ENCODE assay signal across 1 cellular context in the genomic region with DNA sequence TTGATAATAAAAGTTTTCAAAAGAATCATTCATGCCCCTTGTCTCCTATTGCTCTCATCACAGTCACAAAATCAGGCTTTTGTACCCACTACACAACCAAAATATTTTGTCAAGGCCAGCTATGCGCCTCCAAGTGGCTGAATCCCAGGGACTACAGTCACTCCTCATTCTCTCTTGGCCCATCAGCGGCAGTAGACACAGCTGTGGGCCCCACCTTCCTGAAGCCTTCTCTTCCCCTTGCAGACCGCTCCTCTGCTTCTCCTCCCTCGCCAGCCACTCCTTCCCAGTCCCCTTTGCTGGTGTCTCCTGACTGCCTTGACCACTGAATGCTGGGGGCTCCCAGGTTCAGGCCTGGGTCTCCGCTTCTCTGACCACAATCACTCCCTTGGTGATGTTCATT.
A peak's percentile ranks its signal among the peaks of the same experiment; 100 is the strongest.
TF ChIP-seq lines count a peak whose summit lies in the region.

No MANE protein-coding gene starts in this region.

TF ChIP-seq in K562, 482 proteins besides CTCF, POLR2A, EP300 and RAD21 (continues in another document):
- TF ChIP-seq ILF3 (IDR thresholded peaks at IDR 0.05; ENCODE audit: borderline replicate concordance) (no peak), ERF (CRISPR knock-in tag; IDR thresholded peaks at IDR 0.05) (0 out of 2 replicates have a peak, but pooled peaks have one; percentile 14), CREM (IDR thresholded peaks at IDR 0.05; ENCODE audit: low read depth) (no peak), ATF1 (CRISPR knock-in tag; IDR thresholded peaks at IDR 0.05) (no peak), ATF1 (tag; IDR thresholded peaks at IDR 0.05) (peak; percentile 11; the same call in 1 of the 2 replicates), ZNF707 (CRISPR knock-in tag; conservative IDR thresholded peaks at IDR 0.05) (no peak), ZNF133 (CRISPR knock-in tag; IDR thresholded peaks at IDR 0.05) (no peak), CBX5 (IDR thresholded peaks at IDR 0.05; ENCODE audit: borderline replicate concordance, low read depth) (no peak), TCF3 (CRISPR knock-in tag; IDR thresholded peaks at IDR 0.05) (peak; percentile 20; the same call in 1 of the 2 replicates), ZNF263 (CRISPR knock-in tag; IDR thresholded peaks at IDR 0.05; ENCODE audit: borderline replicate concordance) (no peak), CREB1 (IDR thresholded peaks at IDR 0.05) (no peak), CREB1 (CRISPR knock-in tag; IDR thresholded peaks at IDR 0.05) (no peak), EP400 (IDR thresholded peaks at IDR 0.05) (0 out of 2 replicates have a peak, but pooled peaks have one; percentile 19), GABPB1 (CRISPR knock-in tag; IDR thresholded peaks at IDR 0.05) (0 out of 2 replicates have a peak, but pooled peaks have one; percentile 4), CBX1 (IDR thresholded peaks at IDR 0.05; ENCODE audit: low read depth) (0 out of 2 replicates have a peak, but pooled peaks have one; percentile 10), SNIP1 (IDR thresholded peaks at IDR 0.05; ENCODE audit: low read depth) (peak; percentile 71; the same call in 1 of the 2 replicates), ZNF76 (CRISPR knock-in tag; IDR thresholded peaks at IDR 0.05; ENCODE audit: borderline replicate concordance) (peak; percentile 38; the same call in 1 of the 2 replicates), OTX1 (CRISPR knock-in tag; IDR thresholded peaks at IDR 0.05) (peak; percentile 70; the same call in 1 of the 2 replicates), RAD51 (IDR thresholded peaks at IDR 0.05; ENCODE audit: borderline replicate concordance, low read depth) (0 out of 2 replicates have a peak, but pooled peaks have one; percentile 7), ZNF584 (CRISPR knock-in tag; IDR thresholded peaks at IDR 0.05; ENCODE audit: low read depth) (0 out of 2 replicates have a peak, but pooled peaks have one; percentile 42), NFIC (IDR thresholded peaks at IDR 0.05) (0 out of 2 replicates have a peak, but pooled peaks have one; percentile 7), SPI1 (IDR thresholded peaks at IDR 0.05; ENCODE audit: borderline replicate concordance, low read depth, low read length) (no peak), SMAD4 (CRISPR knock-in tag; conservative IDR thresholded peaks at IDR 0.05) (peak; percentile 67), STAT5A (IDR thresholded peaks at IDR 0.05; ENCODE audit: borderline replicate concordance, low read length) (no peak), NR1H2 (CRISPR knock-in tag; IDR thresholded peaks at IDR 0.05) (no peak), ZNF766 (CRISPR knock-in tag; conservative IDR thresholded peaks at IDR 0.05) (peak; percentile 53; the same call in 1 of the 2 replicates), HMGN3 (IDR thresholded peaks at IDR 0.05; ENCODE audit: borderline replicate concordance, extremely low read depth, insufficient read length, low read depth, low read length) (no peak), ZNF586 (CRISPR knock-in tag; conservative IDR thresholded peaks at IDR 0.05) (no peak), CSDE1 (IDR thresholded peaks at IDR 0.05) (0 out of 4 replicates have a peak, but pooled peaks of 1 of the 2 experiments have one; percentile 18), DIDO1 (tag; IDR thresholded peaks at IDR 0.05; ENCODE audit: low read depth) (0 out of 2 replicates have a peak, but pooled peaks have one; percentile 23), NFYB (IDR thresholded peaks at IDR 0.05; ENCODE audit: extremely low read depth, insufficient read length) (no peak), DMBX1 (CRISPR knock-in tag; IDR thresholded peaks at IDR 0.05; ENCODE audit: borderline replicate concordance) (peak; percentile 88; the same call in 1 of the 2 replicates), POLR2G (IDR thresholded peaks at IDR 0.05; ENCODE audit: low read depth, low read length) (0 out of 2 replicates have a peak, but pooled peaks have one; percentile 30), CBFB (CRISPR knock-in tag; IDR thresholded peaks at IDR 0.05) (no peak), KLF1 (tag; IDR thresholded peaks at IDR 0.05) (no peak), RBFOX2 (IDR thresholded peaks at IDR 0.05; ENCODE audit: low read depth, low read length) (peak; percentile 53), CXXC5 (CRISPR knock-in tag; IDR thresholded peaks at IDR 0.05) (peak; percentile 34)
- TF ChIP-seq, protein P1, sequence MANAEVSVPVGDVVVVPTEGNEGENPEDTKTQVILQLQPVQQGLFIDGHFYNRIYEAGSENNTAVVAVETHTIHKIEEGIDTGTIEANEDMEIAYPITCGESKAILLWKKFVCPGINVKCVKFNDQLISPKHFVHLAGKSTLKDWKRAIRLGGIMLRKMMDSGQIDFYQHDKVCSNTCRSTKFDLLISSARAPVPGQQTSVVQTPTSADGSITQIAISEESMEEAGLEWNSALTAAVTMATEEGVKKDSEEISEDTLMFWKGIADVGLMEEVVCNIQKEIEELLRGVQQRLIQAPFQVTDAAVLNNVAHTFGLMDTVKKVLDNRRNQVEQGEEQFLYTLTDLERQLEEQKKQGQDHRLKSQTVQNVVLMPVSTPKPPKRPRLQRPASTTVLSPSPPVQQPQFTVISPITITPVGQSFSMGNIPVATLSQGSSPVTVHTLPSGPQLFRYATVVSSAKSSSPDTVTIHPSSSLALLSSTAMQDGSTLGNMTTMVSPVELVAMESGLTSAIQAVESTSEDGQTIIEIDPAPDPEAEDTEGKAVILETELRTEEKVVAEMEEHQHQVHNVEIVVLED (CRISPR knock-in tag; IDR thresholded peaks at IDR 0.05), result no peak
- TF ChIP-seq, protein P2, sequence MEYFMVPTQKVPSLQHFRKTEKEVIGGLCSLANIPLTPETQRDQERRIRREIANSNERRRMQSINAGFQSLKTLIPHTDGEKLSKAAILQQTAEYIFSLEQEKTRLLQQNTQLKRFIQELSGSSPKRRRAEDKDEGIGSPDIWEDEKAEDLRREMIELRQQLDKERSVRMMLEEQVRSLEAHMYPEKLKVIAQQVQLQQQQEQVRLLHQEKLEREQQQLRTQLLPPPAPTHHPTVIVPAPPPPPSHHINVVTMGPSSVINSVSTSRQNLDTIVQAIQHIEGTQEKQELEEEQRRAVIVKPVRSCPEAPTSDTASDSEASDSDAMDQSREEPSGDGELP (CRISPR knock-in tag; IDR thresholded peaks at IDR 0.05; ENCODE audit: borderline replicate concordance), result peak; percentile 71; the same call in 1 of the 2 replicates
- TF ChIP-seq, protein P3, sequence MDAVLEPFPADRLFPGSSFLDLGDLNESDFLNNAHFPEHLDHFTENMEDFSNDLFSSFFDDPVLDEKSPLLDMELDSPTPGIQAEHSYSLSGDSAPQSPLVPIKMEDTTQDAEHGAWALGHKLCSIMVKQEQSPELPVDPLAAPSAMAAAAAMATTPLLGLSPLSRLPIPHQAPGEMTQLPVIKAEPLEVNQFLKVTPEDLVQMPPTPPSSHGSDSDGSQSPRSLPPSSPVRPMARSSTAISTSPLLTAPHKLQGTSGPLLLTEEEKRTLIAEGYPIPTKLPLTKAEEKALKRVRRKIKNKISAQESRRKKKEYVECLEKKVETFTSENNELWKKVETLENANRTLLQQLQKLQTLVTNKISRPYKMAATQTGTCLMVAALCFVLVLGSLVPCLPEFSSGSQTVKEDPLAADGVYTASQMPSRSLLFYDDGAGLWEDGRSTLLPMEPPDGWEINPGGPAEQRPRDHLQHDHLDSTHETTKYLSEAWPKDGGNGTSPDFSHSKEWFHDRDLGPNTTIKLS (IDR thresholded peaks at IDR 0.05; ENCODE audit: borderline replicate concordance, low read depth), result no peak
- TF ChIP-seq, protein P4, sequence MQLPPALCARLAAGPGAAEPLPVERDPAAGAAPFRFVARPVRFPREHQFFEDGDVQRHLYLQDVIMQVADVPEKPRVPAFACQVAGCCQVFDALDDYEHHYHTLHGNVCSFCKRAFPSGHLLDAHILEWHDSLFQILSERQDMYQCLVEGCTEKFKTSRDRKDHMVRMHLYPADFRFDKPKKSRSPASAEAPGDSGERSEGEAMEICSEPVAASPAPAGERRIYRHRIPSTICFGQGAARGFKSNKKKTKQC (CRISPR knock-in tag; IDR thresholded peaks at IDR 0.05), result peak; percentile 69; the same call in 1 of the 2 replicates
- TF ChIP-seq, protein P5, sequence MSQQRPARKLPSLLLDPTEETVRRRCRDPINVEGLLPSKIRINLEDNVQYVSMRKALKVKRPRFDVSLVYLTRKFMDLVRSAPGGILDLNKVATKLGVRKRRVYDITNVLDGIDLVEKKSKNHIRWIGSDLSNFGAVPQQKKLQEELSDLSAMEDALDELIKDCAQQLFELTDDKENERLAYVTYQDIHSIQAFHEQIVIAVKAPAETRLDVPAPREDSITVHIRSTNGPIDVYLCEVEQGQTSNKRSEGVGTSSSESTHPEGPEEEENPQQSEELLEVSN (IDR thresholded peaks at IDR 0.05; ENCODE audit: borderline replicate concordance in 1 of 2, extremely low read depth in 1 of 2, insufficient read depth in 1 of 2, insufficient read length in 1 of 2, low read depth in 1 of 2, low read length in 1 of 2, poor library complexity in 1 of 2, severe bottlenecking in 1 of 2), result no peak
- TF ChIP-seq, protein P6, sequence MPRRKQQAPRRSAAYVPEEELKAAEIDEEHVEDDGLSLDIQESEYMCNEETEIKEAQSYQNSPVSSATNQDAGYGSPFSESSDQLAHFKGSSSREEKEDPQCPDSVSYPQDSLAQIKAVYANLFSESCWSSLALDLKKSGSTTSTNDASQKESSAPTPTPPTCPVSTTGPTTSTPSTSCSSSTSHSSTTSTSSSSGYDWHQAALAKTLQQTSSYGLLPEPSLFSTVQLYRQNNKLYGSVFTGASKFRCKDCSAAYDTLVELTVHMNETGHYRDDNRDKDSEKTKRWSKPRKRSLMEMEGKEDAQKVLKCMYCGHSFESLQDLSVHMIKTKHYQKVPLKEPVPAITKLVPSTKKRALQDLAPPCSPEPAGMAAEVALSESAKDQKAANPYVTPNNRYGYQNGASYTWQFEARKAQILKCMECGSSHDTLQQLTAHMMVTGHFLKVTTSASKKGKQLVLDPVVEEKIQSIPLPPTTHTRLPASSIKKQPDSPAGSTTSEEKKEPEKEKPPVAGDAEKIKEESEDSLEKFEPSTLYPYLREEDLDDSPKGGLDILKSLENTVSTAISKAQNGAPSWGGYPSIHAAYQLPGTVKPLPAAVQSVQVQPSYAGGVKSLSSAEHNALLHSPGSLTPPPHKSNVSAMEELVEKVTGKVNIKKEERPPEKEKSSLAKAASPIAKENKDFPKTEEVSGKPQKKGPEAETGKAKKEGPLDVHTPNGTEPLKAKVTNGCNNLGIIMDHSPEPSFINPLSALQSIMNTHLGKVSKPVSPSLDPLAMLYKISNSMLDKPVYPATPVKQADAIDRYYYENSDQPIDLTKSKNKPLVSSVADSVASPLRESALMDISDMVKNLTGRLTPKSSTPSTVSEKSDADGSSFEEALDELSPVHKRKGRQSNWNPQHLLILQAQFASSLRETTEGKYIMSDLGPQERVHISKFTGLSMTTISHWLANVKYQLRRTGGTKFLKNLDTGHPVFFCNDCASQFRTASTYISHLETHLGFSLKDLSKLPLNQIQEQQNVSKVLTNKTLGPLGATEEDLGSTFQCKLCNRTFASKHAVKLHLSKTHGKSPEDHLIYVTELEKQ (CRISPR knock-in tag; IDR thresholded peaks at IDR 0.05), result no peak
- TF ChIP-seq, protein P7, sequence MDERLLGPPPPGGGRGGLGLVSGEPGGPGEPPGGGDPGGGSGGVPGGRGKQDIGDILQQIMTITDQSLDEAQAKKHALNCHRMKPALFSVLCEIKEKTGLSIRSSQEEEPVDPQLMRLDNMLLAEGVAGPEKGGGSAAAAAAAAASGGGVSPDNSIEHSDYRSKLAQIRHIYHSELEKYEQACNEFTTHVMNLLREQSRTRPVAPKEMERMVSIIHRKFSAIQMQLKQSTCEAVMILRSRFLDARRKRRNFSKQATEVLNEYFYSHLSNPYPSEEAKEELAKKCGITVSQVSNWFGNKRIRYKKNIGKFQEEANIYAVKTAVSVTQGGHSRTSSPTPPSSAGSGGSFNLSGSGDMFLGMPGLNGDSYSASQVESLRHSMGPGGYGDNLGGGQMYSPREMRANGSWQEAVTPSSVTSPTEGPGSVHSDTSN (CRISPR knock-in tag; IDR thresholded peaks at IDR 0.05; ENCODE audit: low read depth), result no peak
- TF ChIP-seq, protein P7 (tag; conservative IDR thresholded peaks at IDR 0.05; ENCODE audit: low read depth), result no peak
- TF ChIP-seq, protein P8, sequence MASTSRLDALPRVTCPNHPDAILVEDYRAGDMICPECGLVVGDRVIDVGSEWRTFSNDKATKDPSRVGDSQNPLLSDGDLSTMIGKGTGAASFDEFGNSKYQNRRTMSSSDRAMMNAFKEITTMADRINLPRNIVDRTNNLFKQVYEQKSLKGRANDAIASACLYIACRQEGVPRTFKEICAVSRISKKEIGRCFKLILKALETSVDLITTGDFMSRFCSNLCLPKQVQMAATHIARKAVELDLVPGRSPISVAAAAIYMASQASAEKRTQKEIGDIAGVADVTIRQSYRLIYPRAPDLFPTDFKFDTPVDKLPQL (IDR thresholded peaks at IDR 0.05; ENCODE audit: extremely low read depth, insufficient read length), result no peak
- TF ChIP-seq, protein P9, sequence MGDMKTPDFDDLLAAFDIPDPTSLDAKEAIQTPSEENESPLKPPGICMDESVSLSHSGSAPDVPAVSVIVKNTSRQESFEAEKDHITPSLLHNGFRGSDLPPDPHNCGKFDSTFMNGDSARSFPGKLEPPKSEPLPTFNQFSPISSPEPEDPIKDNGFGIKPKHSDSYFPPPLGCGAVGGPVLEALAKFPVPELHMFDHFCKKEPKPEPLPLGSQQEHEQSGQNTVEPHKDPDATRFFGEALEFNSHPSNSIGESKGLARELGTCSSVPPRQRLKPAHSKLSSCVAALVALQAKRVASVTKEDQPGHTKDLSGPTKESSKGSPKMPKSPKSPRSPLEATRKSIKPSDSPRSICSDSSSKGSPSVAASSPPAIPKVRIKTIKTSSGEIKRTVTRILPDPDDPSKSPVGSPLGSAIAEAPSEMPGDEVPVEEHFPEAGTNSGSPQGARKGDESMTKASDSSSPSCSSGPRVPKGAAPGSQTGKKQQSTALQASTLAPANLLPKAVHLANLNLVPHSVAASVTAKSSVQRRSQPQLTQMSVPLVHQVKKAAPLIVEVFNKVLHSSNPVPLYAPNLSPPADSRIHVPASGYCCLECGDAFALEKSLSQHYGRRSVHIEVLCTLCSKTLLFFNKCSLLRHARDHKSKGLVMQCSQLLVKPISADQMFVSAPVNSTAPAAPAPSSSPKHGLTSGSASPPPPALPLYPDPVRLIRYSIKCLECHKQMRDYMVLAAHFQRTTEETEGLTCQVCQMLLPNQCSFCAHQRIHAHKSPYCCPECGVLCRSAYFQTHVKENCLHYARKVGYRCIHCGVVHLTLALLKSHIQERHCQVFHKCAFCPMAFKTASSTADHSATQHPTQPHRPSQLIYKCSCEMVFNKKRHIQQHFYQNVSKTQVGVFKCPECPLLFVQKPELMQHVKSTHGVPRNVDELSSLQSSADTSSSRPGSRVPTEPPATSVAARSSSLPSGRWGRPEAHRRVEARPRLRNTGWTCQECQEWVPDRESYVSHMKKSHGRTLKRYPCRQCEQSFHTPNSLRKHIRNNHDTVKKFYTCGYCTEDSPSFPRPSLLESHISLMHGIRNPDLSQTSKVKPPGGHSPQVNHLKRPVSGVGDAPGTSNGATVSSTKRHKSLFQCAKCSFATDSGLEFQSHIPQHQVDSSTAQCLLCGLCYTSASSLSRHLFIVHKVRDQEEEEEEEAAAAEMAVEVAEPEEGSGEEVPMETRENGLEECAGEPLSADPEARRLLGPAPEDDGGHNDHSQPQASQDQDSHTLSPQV (IDR thresholded peaks at IDR 0.05), result peak; percentile 83
